ENCODE assay signal across 29 cellular contexts in the genomic region with DNA sequence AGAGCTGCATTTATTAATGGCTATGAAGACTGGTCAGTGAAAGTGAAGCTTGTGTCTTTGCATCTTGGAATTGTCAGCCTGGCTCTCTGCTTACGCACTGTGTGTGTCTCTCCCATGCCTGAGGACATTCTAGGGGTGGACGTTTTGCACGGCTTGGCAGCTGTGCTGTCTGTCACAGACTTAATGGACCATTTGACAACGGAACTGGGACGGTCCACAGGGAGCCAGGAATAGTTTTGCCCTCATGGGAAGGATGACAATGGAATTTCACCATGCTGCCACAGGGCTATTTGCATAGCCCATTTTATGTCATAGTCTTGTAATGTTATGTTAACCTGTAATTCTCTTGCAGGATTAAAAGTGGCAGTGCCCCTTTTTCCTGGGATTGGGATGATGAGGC. TPM values are rescaled to one million over a fixed set of nuclear protein-coding genes. Genes with fewer than 3 reads are reported as not detected.
"Had no signal": no experiment of that assay in that cellular context is flagged by ENCODE, and none has a peak within 500 bp of the region (broad histone marks: within the 10 kb centered on the region; RNA-seq: fewer than 3 reads in every experiment).

No MANE protein-coding gene starts in this region.

- H3K4me1 ChIP-seq: body of pancreas, left lung, psoas muscle, stomach, suprapubic skin, tibial nerve, uterus had no signal

- DNase-seq: activated gamma-delta T cell treated with Interleukin-2 at 50 U/mL for 16 hours; activated T-cell treated with anti-CD3 and anti-CD28 coated beads, Interleukin-2, amount 50 U/mL, for 1 hour; anterior cingulate cortex; body of pancreas; cortex of kidney; left lung; natural killer cell; ovary; right cardiac atrium; stimulated activated CD4-positive, alpha-beta T cell treated with anti-CD3 and anti-CD28 coated beads, Interleukin-2, amount 100 ng/mL, for 24 hours; stomach; T1000; uterus had no signal

- H3K4me3 Mint-ChIP-seq: activated naive CD4-positive, alpha-beta T cell treated with anti-CD3 and anti-CD28 coated beads, Interleukin-2, amount 50 U/mL, for 24 hours; natural killer cell; stimulated activated memory B cell treated with anti-CD40 and anti-IgM and Interleukin-4, amounts not matched to agents 10 μg/mL and 1 μg/mL and 100 μg/mL, for 72 hours; WTC11 had no signal

- H3K36me3 Mint-ChIP-seq: activated naive CD4-positive, alpha-beta T cell treated with anti-CD3 and anti-CD28 coated beads, Interleukin-2, amount 50 U/mL, for 24 hours; natural killer cell; stimulated activated memory B cell treated with anti-CD40 and anti-IgM and Interleukin-4, amounts not matched to agents 10 μg/mL and 1 μg/mL and 100 μg/mL, for 72 hours; WTC11 had no signal

- ATAC-seq: body of pancreas; left lung; natural killer cell; psoas muscle; right cardiac atrium; stimulated activated memory B cell treated with anti-CD40 and anti-IgM and Interleukin-4, amounts not matched to agents 10 μg/mL and 1 μg/mL and 100 μg/mL, for 72 hours; WTC11 had no signal

- H3K27ac Mint-ChIP-seq: activated naive CD4-positive, alpha-beta T cell treated with anti-CD3 and anti-CD28 coated beads, Interleukin-2, amount 50 U/mL, for 24 hours; natural killer cell; stimulated activated memory B cell treated with anti-CD40 and anti-IgM and Interleukin-4, amounts not matched to agents 10 μg/mL and 1 μg/mL and 100 μg/mL, for 72 hours; WTC11 had no signal

- H3K4me3 ChIP-seq: body of pancreas, cardiac muscle cell, left lung, lung, ovary, psoas muscle, skin epidermis, stomach, suprapubic skin, tibial nerve, uterus had no signal

- H3K4me1 Mint-ChIP-seq: activated naive CD4-positive, alpha-beta T cell treated with anti-CD3 and anti-CD28 coated beads, Interleukin-2, amount 50 U/mL, for 24 hours; natural killer cell; stimulated activated memory B cell treated with anti-CD40 and anti-IgM and Interleukin-4, amounts not matched to agents 10 μg/mL and 1 μg/mL and 100 μg/mL, for 72 hours had no signal

- H3K27me3 ChIP-seq: cardiac muscle cell, ovary, tibial nerve, uterus had no signal

- H3K36me3 ChIP-seq: cardiac muscle cell, left lung, neutrophil, ovary, stomach, suprapubic skin, tibial nerve, uterus had no signal

- H3K9me3 ChIP-seq: body of pancreas, left lung, neutrophil, ovary, psoas muscle, stomach, suprapubic skin, tibial nerve, uterus had no signal

- H3K27me3 Mint-ChIP-seq: stimulated activated memory B cell treated with anti-CD40 and anti-IgM and Interleukin-4, amounts not matched to agents 10 μg/mL and 1 μg/mL and 100 μg/mL, for 72 hours had no signal

- H3K9me3 Mint-ChIP-seq: activated naive CD4-positive, alpha-beta T cell treated with anti-CD3 and anti-CD28 coated beads, Interleukin-2, amount 50 U/mL, for 24 hours; natural killer cell; stimulated activated memory B cell treated with anti-CD40 and anti-IgM and Interleukin-4, amounts not matched to agents 10 μg/mL and 1 μg/mL and 100 μg/mL, for 72 hours; WTC11 had no signal

- H3K27ac ChIP-seq: body of pancreas, cardiac muscle cell, epithelial cell of prostate, left lung, neutrophil, ovary, psoas muscle, skin epidermis, stomach, suprapubic skin, tibial nerve, uterus had no signal

RNA-seq across cellular contexts. Expression of a gene that starts 44.7 kb away (rescaled TPM):
- total RNA-seq: body of pancreas, cardiac muscle cell, cerebellum, fibroblast of villous mesenchyme, left lung, lung, mesenteric fat pad, mucosa of gallbladder, natural killer cell, ovary, psoas muscle, right cardiac atrium, stomach, suprapubic skin, tibial nerve, uterus, WTC11 had no signal
- polyA plus RNA-seq: cardiac muscle cell, keratinocyte, lung, ovary, right cardiac atrium, stomach had no signal
